In genomic region chr17:17387461-17388362, GRCh38 we compare ENCODE assay signal across 1 cellular context.
TF ChIP-seq lines count a peak whose summit lies in the region.

No MANE protein-coding gene starts in this region.

TF ChIP-seq in HepG2, 621 proteins besides CTCF, POLR2A, EP300 and RAD21 (continued from another document and continues in another):
- TF ChIP-seq ARID3A (IDR thresholded peaks at IDR 0.05; ENCODE audit: low read depth, low read length): no peak
- no peak for TF ChIP-seq ZNF274 (CRISPR knock-in tag; IDR thresholded peaks at IDR 0.05)
- TF ChIP-seq PAWR (CRISPR knock-in tag; IDR thresholded peaks at IDR 0.05; ENCODE audit: borderline replicate concordance): no peak
- peak; percentile 76 for TF ChIP-seq FOSL2 (CRISPR knock-in tag; IDR thresholded peaks at IDR 0.05)
- no peak for TF ChIP-seq SP140L (CRISPR knock-in tag; IDR thresholded peaks at IDR 0.05; ENCODE audit: borderline replicate concordance)
- peak; percentile 80; the same call in 1 of the 2 replicates for TF ChIP-seq ZNF333 (CRISPR knock-in tag; IDR thresholded peaks at IDR 0.05; ENCODE audit: borderline replicate concordance)
- TF ChIP-seq, protein P1, sequence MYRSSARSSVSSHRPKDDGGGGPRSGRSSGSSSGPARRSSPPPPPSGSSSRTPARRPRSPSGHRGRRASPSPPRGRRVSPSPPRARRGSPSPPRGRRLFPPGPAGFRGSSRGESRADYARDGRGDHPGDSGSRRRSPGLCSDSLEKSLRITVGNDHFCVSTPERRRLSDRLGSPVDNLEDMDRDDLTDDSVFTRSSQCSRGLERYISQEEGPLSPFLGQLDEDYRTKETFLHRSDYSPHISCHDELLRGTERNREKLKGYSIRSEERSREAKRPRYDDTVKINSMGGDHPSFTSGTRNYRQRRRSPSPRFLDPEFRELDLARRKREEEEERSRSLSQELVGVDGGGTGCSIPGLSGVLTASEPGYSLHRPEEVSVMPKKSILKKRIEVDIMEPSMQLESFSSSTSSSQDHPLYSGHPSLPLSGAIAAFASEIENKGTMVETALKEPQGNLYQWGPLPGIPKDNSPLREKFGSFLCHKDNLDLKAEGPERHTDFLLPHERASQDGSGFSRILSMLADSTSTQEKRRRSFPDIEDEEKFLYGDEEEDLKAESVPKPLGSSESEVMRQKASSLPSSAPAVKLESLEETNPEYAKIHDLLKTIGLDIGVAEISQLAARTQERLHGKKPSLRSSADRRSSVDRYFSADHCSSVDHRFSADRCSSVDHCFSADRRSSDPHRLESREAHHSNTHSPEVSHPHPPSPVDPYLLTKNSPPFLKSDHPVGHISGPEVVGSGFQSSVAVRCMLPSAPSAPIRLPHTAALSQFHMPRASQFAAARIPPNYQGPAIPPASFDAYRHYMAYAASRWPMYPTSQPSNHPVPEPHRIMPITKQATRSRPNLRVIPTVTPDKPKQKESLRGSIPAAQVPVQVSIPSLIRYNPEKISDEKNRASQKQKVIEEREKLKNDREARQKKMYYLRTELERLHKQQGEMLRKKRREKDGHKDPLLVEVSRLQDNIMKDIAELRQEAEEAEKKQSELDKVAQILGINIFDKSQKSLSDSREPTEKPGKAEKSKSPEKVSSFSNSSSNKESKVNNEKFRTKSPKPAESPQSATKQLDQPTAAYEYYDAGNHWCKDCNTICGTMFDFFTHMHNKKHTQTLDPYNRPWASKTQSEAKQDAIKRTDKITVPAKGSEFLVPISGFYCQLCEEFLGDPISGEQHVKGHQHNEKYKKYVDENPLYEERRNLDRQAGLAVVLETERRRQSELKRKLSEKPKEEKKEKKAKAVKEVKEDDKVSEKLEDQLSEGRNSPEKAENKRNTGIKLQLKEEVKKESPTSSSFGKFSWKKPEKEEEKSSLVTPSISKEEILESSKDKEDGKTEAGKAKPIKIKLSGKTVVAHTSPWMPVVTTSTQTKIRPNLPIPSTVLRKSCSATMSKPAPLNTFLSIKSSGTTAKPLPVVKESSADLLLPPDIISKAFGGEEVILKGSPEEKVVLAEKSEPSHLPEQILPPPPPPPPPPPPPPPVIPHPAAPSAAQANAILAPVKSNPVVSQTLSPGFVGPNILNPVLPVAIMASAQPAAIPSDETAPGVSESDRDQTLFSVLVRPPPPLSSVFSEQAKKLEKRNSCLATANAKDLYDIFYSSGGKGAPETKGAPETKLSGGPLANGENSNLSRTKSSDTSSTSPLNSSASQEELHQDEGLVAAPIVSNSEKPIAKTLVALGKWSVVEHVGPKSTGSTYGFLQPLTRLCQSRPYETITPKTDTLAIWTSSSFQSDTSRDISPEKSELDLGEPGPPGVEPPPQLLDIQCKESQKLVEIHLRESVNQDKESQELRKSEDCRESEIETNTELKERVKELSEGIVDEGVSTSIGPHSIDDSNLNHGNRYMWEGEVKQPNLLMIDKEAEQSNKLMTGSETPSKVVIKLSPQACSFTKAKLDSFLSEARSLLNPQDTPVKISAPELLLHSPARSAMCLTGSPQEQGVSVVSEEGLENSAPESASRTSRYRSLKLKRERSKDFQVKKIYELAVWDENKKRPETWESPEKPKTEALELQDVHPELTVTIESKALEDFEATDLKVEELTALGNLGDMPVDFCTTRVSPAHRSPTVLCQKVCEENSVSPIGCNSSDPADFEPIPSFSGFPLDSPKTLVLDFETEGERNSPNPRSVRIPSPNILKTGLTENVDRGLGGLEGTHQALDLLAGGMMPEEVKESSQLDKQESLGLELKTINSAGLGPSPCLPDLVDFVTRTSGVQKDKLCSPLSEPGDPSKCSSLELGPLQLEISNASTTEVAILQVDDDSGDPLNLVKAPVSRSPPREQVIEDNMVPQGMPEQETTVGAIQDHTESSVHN (CRISPR knock-in tag; IDR thresholded peaks at IDR 0.05): no peak
- TF ChIP-seq, protein P2, sequence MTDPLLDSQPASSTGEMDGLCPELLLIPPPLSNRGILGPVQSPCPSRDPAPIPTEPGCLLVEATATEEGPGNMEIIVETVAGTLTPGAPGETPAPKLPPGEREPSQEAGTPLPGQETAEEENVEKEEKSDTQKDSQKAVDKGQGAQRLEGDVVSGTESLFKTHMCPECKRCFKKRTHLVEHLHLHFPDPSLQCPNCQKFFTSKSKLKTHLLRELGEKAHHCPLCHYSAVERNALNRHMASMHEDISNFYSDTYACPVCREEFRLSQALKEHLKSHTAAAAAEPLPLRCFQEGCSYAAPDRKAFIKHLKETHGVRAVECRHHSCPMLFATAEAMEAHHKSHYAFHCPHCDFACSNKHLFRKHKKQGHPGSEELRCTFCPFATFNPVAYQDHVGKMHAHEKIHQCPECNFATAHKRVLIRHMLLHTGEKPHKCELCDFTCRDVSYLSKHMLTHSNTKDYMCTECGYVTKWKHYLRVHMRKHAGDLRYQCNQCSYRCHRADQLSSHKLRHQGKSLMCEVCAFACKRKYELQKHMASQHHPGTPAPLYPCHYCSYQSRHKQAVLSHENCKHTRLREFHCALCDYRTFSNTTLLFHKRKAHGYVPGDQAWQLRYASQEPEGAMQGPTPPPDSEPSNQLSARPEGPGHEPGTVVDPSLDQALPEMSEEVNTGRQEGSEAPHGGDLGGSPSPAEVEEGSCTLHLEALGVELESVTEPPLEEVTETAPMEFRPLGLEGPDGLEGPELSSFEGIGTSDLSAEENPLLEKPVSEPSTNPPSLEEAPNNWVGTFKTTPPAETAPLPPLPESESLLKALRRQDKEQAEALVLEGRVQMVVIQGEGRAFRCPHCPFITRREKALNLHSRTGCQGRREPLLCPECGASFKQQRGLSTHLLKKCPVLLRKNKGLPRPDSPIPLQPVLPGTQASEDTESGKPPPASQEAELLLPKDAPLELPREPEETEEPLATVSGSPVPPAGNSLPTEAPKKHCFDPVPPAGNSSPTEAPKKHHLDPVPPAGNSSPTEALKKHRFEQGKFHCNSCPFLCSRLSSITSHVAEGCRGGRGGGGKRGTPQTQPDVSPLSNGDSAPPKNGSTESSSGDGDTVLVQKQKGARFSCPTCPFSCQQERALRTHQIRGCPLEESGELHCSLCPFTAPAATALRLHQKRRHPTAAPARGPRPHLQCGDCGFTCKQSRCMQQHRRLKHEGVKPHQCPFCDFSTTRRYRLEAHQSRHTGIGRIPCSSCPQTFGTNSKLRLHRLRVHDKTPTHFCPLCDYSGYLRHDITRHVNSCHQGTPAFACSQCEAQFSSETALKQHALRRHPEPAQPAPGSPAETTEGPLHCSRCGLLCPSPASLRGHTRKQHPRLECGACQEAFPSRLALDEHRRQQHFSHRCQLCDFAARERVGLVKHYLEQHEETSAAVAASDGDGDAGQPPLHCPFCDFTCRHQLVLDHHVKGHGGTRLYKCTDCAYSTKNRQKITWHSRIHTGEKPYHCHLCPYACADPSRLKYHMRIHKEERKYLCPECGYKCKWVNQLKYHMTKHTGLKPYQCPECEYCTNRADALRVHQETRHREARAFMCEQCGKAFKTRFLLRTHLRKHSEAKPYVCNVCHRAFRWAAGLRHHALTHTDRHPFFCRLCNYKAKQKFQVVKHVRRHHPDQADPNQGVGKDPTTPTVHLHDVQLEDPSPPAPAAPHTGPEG (CRISPR knock-in tag; IDR thresholded peaks at IDR 0.05): no peak
- TF ChIP-seq ZFP37 (CRISPR knock-in tag; IDR thresholded peaks at IDR 0.05; ENCODE audit: borderline replicate concordance): no peak
- no peak for TF ChIP-seq MXI1 (IDR thresholded peaks at IDR 0.05; ENCODE audit: borderline replicate concordance, low read depth, low read length)
- TF ChIP-seq U2AF2 (IDR thresholded peaks at IDR 0.05; ENCODE audit: low read depth, low read length): no peak
- TF ChIP-seq FOXA3 (CRISPR knock-in tag; IDR thresholded peaks at IDR 0.05): no peak
- no peak for TF ChIP-seq ATF7-NPFF (CRISPR knock-in tag; IDR thresholded peaks at IDR 0.05; ENCODE audit: low read depth)
- no peak for TF ChIP-seq ZNF160 (CRISPR knock-in tag; IDR thresholded peaks at IDR 0.05)
- TF ChIP-seq, protein P3, sequence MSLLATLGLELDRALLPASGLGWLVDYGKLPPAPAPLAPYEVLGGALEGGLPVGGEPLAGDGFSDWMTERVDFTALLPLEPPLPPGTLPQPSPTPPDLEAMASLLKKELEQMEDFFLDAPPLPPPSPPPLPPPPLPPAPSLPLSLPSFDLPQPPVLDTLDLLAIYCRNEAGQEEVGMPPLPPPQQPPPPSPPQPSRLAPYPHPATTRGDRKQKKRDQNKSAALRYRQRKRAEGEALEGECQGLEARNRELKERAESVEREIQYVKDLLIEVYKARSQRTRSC (CRISPR knock-in tag; IDR thresholded peaks at IDR 0.05; ENCODE audit: low read depth): no peak
- no peak for TF ChIP-seq ZNF766 (CRISPR knock-in tag; IDR thresholded peaks at IDR 0.05; ENCODE audit: borderline replicate concordance)
- no peak for TF ChIP-seq CENPT (CRISPR knock-in tag; IDR thresholded peaks at IDR 0.05; ENCODE audit: low read depth)
- TF ChIP-seq ZNF7 (CRISPR knock-in tag; IDR thresholded peaks at IDR 0.05): no peak
- no peak for TF ChIP-seq JUNB (CRISPR knock-in tag; IDR thresholded peaks at IDR 0.05; ENCODE audit: borderline replicate concordance)
- TF ChIP-seq SOX5 (CRISPR knock-in tag; IDR thresholded peaks at IDR 0.05; ENCODE audit: borderline replicate concordance): no peak
- no peak for TF ChIP-seq MAZ (IDR thresholded peaks at IDR 0.05; ENCODE audit: borderline replicate concordance, low read depth, low read length)
- TF ChIP-seq MAZ (CRISPR knock-in tag; IDR thresholded peaks at IDR 0.05; ENCODE audit: low read depth): 0 out of 2 replicates have a peak, but pooled peaks have one; percentile 45
- TF ChIP-seq ESRRA (CRISPR knock-in tag; IDR thresholded peaks at IDR 0.05; ENCODE audit: low read depth): peak; percentile 71; the same call in 1 of the 2 replicates
- TF ChIP-seq ZBTB46 (CRISPR knock-in tag; IDR thresholded peaks at IDR 0.05; ENCODE audit: borderline replicate concordance): no peak
- TF ChIP-seq AKNA (CRISPR knock-in tag; IDR thresholded peaks at IDR 0.05; ENCODE audit: borderline replicate concordance): no peak
- TF ChIP-seq PHF20 (CRISPR knock-in tag; IDR thresholded peaks at IDR 0.05): no peak
- TF ChIP-seq, protein P4, sequence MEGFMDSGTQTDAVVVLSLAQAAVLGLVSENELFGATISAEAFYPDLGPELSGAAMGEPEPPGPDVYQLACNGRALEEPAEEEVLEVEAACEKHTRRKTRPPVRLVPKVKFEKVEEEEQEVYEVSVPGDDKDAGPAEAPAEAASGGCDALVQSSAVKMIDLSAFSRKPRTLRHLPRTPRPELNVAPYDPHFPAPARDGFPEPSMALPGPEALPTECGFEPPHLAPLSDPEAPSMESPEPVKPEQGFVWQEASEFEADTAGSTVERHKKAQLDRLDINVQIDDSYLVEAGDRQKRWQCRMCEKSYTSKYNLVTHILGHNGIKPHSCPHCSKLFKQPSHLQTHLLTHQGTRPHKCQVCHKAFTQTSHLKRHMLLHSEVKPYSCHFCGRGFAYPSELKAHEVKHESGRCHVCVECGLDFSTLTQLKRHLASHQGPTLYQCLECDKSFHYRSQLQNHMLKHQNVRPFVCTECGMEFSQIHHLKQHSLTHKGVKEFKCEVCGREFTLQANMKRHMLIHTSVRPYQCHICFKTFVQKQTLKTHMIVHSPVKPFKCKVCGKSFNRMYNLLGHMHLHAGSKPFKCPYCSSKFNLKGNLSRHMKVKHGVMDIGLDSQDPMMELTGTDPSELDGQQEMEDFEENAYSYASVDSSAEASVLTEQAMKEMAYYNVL (CRISPR knock-in tag; IDR thresholded peaks at IDR 0.05; ENCODE audit: borderline replicate concordance): peak; percentile 72; the same call in 1 of the 2 replicates
- no peak for TF ChIP-seq EZH2 (conservative IDR thresholded peaks at IDR 0.05; ENCODE audit: low read depth, low read length)
- TF ChIP-seq RXRB (CRISPR knock-in tag; IDR thresholded peaks at IDR 0.05; ENCODE audit: borderline replicate concordance): peak; percentile 20; the same call in 1 of the 2 replicates
- TF ChIP-seq ZFP90 (CRISPR knock-in tag; IDR thresholded peaks at IDR 0.05; ENCODE audit: borderline replicate concordance): no peak
